1 cellular context compared by ENCODE assay signal in the genomic region with DNA sequence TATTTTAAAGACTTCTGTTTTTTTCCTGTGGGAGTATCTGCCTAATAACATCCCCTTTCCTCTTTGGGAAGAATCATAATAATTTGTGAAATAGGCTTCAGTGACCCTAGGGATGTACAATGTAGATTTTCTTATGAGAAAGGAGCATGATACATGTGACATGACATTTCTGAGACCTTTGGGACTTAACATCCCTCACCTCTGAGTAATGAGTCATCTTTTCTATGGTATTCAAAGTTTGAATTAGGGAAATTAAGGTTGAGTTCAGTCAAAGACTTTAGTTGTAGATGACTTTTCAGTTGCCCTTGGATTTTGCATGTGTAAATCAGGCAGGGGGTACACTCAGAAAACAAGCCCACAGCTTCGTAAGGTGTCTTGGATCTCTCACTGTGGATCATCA.
TF ChIP-seq lines count a peak whose summit lies in the region.

No MANE protein-coding gene starts in this region.

TF ChIP-seq in H1, 55 proteins besides CTCF, POLR2A, EP300 and RAD21:
- no peak for TF ChIP-seq SIN3A (conservative IDR thresholded peaks at IDR 0.05 in 1 of 2, IDR thresholded peaks at IDR 0.05 in 1 of 2; ENCODE audit: low read depth in 1 of 2, low read length in 2 of 2)
- no peak for TF ChIP-seq FOSL1 (IDR thresholded peaks at IDR 0.05; ENCODE audit: insufficient read depth, low read depth, low read length)
- no peak for TF ChIP-seq SRF (IDR thresholded peaks at IDR 0.05; ENCODE audit: low read depth, low read length)
- TF ChIP-seq CEBPB (IDR thresholded peaks at IDR 0.05; ENCODE audit: low read depth, low read length) = no peak
- no peak for TF ChIP-seq CBX8 (IDR thresholded peaks at IDR 0.05; ENCODE audit: borderline replicate concordance, low read depth, low read length)
- TF ChIP-seq, protein P1, sequence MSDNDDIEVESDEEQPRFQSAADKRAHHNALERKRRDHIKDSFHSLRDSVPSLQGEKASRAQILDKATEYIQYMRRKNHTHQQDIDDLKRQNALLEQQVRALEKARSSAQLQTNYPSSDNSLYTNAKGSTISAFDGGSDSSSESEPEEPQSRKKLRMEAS (IDR thresholded peaks at IDR 0.05) = no peak
- no peak for TF ChIP-seq JUN (IDR thresholded peaks at IDR 0.05; ENCODE audit: low read depth, low read length)
- no peak for TF ChIP-seq BRCA1 (IDR thresholded peaks at IDR 0.05; ENCODE audit: low read depth, low read length)
- TF ChIP-seq GABPA (IDR thresholded peaks at IDR 0.05; ENCODE audit: borderline replicate concordance, insufficient read depth, low read length) = no peak
- no peak for TF ChIP-seq SP4 (IDR thresholded peaks at IDR 0.05; ENCODE audit: low read length)
- no peak for TF ChIP-seq CHD1 (IDR thresholded peaks at IDR 0.05; ENCODE audit: low read depth, low read length)
- TF ChIP-seq, protein P2, sequence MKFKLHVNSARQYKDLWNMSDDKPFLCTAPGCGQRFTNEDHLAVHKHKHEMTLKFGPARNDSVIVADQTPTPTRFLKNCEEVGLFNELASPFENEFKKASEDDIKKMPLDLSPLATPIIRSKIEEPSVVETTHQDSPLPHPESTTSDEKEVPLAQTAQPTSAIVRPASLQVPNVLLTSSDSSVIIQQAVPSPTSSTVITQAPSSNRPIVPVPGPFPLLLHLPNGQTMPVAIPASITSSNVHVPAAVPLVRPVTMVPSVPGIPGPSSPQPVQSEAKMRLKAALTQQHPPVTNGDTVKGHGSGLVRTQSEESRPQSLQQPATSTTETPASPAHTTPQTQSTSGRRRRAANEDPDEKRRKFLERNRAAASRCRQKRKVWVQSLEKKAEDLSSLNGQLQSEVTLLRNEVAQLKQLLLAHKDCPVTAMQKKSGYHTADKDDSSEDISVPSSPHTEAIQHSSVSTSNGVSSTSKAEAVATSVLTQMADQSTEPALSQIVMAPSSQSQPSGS (IDR thresholded peaks at IDR 0.05; ENCODE audit: low read length) = no peak
- no peak for TF ChIP-seq TEAD4 (IDR thresholded peaks at IDR 0.05; ENCODE audit: low read depth, low read length)
- TF ChIP-seq PHF8 (conservative IDR thresholded peaks at IDR 0.05; ENCODE audit: low read depth, low read length) = no peak
- no peak for TF ChIP-seq CBX5 (IDR thresholded peaks at IDR 0.05; ENCODE audit: low read depth, low read length)
TF ChIP-seq in H1: peak in this region for 0.
